In the genomic region with DNA sequence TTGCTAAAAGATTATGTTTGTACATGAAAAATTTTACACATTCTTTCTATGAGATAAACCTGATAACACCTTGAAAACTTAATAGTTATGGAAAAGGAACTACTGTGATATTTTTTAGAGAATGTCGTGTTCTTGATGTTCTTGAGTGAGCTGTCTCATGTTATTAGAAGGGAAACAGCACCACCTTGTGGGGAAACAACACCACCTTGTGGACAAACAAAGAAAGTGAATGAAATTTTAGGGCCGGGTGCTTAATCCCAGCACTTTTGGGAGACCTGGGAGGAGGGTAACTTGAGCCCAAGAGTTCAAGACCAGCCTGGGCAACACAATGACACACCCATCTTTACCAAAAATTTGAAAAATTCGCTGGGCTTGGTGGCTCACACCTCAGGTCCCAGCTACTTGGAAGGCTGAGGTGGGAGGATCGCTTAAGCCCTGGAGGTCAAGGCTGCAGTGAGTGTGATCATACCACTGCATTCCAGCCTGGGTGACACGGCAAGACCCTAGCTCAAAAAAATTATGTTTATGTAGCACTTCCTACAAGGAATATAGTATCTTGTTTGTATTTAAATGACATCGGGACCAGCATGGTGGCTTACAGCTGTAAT, we compare ENCODE assay signal across 8 cellular contexts. TPM values are rescaled to one million over a fixed set of nuclear protein-coding genes. Genes with fewer than 3 reads are reported as not detected.
A peak's percentile ranks its signal among the peaks of the same experiment; 100 is the strongest.
DNase-seq lines count a peak whose midpoint lies in the region; TF ChIP-seq lines count a peak whose summit lies in the region.
"Not testable (repeated sequence)": the region's sequence is repeated elsewhere in the genome, so short reads cannot be mapped to it uniquely, and the experiment has no call there.

No MANE protein-coding gene starts in this region.

- DNase-seq in HFF-Myc (ENCODE audit: extremely low read depth, low read depth): peak; percentile 43
- peak; percentile 22 for DNase-seq in activated CD4-positive, alpha-beta T cell treated with anti-CD3 and anti-CD28 coated beads, Interleukin-2, amount 50 U/mL, for 1 hour
- peak; percentile 80 for DNase-seq in cerebellar cortex (ENCODE audit: low spot score)
- DNase-seq in iPS DF 4.7 (ENCODE audit: extremely low read depth, low spot score): peak; percentile 51
- peak; percentile 20 for DNase-seq in pulmonary artery endothelial cell (ENCODE audit: low read depth, low spot score)

- peak; percentile 67 for TF ChIP-seq CTCF in 22Rv1 (IDR thresholded peaks at IDR 0.05)
- TF ChIP-seq CTCF in GM12874 (IDR thresholded peaks at IDR 0.05; ENCODE audit: insufficient read depth, low read depth, low read length): peak; percentile 49; the same call in 1 of the 2 replicates
- peak; percentile 65 for TF ChIP-seq CTCF in HFF-Myc (IDR thresholded peaks at IDR 0.05; ENCODE audit: low read depth, low read length, missing control alignments)
- peak; percentile 62 for TF ChIP-seq CTCF in LNCAP (IDR thresholded peaks at IDR 0.05)

- H3K4me3 ChIP-seq in HFF-Myc (replicated peaks; ENCODE audit: low read depth, low read length): not testable (repeated sequence)

- not testable (repeated sequence) for H3K27ac ChIP-seq in 22Rv1

RNA-seq across cellular contexts. Expression of gene FRG1, which starts 36.1 kb away (rescaled TPM):
- 24.3 and 26.4 TPM in 2 replicates for total RNA-seq in pulmonary artery endothelial cell

Comparison
In these comparisons a context has a peak if more than half of its experiments do, and no peak if none do; other contexts are left out.
1. DNase-seq: peak in every context shown above with its lines; median percentile 80 in cerebellar cortex; 51 in iPS DF 4.7; 43 in HFF-Myc; 22 in activated CD4-positive, alpha-beta T cell treated with anti-CD3 and anti-CD28 coated beads, Interleukin-2, amount 50 U/mL, for 1 hour; 20 in pulmonary artery endothelial cell.